1 cellular context compared by ENCODE assay signal in genomic region chr3:72270072-72270611, GRCh38.
TF ChIP-seq lines count a peak whose summit lies in the region.

No MANE protein-coding gene starts in this region.

TF ChIP-seq in K562, 482 proteins besides CTCF, POLR2A, EP300 and RAD21 (continued from another document and continues in another):
- no peak for TF ChIP-seq HMGXB4 (CRISPR knock-in tag; IDR thresholded peaks at IDR 0.05)
- TF ChIP-seq SNIP1 (IDR thresholded peaks at IDR 0.05; ENCODE audit: low read depth), result no peak
- peak; percentile 95 for TF ChIP-seq FOSL1 (tag; conservative IDR thresholded peaks at IDR 0.05)
- TF ChIP-seq ZNF644 (tag; IDR thresholded peaks at IDR 0.05; ENCODE audit: low read depth), result peak; percentile 49; the same call in 1 of the 2 replicates
- TF ChIP-seq NEUROD1 (IDR thresholded peaks at IDR 0.05; ENCODE audit: borderline replicate concordance, low read depth, low read length, partially characterized antibody), result peak; percentile 58
- TF ChIP-seq RB1 (IDR thresholded peaks at IDR 0.05; ENCODE audit: low read depth), result no peak
- peak; percentile 86; the same call in 1 of the 2 replicates for TF ChIP-seq LCOR (CRISPR knock-in tag; IDR thresholded peaks at IDR 0.05)
- TF ChIP-seq RCOR1 (IDR thresholded peaks at IDR 0.05; ENCODE audit: borderline replicate concordance in 1 of 2, low read depth in 2 of 2, low read length in 2 of 2), result peak in 1 of 2 experiments; percentile 60; a peak in 2 of 4 replicates
- TF ChIP-seq CCNT2 (IDR thresholded peaks at IDR 0.05; ENCODE audit: borderline replicate concordance, extremely low read depth, insufficient read length, low read depth, low read length), result peak; percentile 23
- TF ChIP-seq AFF1 (IDR thresholded peaks at IDR 0.05; ENCODE audit: low read depth in 1 of 2, partially characterized antibody in 2 of 2), result peak in 1 of 2 experiments; percentile 20
- TF ChIP-seq E2F5 (CRISPR knock-in tag; IDR thresholded peaks at IDR 0.05), result no peak
- no peak for TF ChIP-seq PHTF2 (CRISPR knock-in tag; IDR thresholded peaks at IDR 0.05)
- TF ChIP-seq SMARCA5 (IDR thresholded peaks at IDR 0.05), result peak; percentile 14; the same call in 1 of the 2 replicates
- peak; percentile 34; the same call in 1 of the 2 replicates for TF ChIP-seq SMAD4 (CRISPR knock-in tag; conservative IDR thresholded peaks at IDR 0.05)
- TF ChIP-seq SAP30 (IDR thresholded peaks at IDR 0.05; ENCODE audit: borderline replicate concordance, insufficient read depth, low read depth, low read length, poor library complexity, severe bottlenecking), result no peak
- TF ChIP-seq CTBP1 (IDR thresholded peaks at IDR 0.05; ENCODE audit: borderline replicate concordance), result peak; percentile 73
- peak; percentile 98 for TF ChIP-seq MAFG (tag; conservative IDR thresholded peaks at IDR 0.05)
- TF ChIP-seq ZNF41 (CRISPR knock-in tag; conservative IDR thresholded peaks at IDR 0.05), result no peak
- TF ChIP-seq PTBP1 (IDR thresholded peaks at IDR 0.05; ENCODE audit: low read depth, low read length), result no peak
- peak; percentile 98 for TF ChIP-seq MAFK (IDR thresholded peaks at IDR 0.05; ENCODE audit: low read length)
- TF ChIP-seq FOXA3 (CRISPR knock-in tag; conservative IDR thresholded peaks at IDR 0.05 in 1 of 2, IDR thresholded peaks at IDR 0.05 in 1 of 2), result no peak
- peak; percentile 68 for TF ChIP-seq SMARCE1 (IDR thresholded peaks at IDR 0.05)
- no peak for TF ChIP-seq ZNF280A (IDR thresholded peaks at IDR 0.05; ENCODE audit: low read depth, partially characterized antibody)
- TF ChIP-seq RBM25 (IDR thresholded peaks at IDR 0.05; ENCODE audit: low read depth, low read length, severe bottlenecking), result peak; percentile 82
- TF ChIP-seq ZNF23 (CRISPR knock-in tag; IDR thresholded peaks at IDR 0.05), result no peak
- TF ChIP-seq ZNF740 (CRISPR knock-in tag; IDR thresholded peaks at IDR 0.05), result no peak
- TF ChIP-seq ZNF740 (tag; IDR thresholded peaks at IDR 0.05), result no peak
- TF ChIP-seq NFE2 (IDR thresholded peaks at IDR 0.05; ENCODE audit: low read depth), result peak; percentile 56
- no peak for TF ChIP-seq STAT6 (CRISPR knock-in tag; IDR thresholded peaks at IDR 0.05)
- TF ChIP-seq ZNF184 (CRISPR knock-in tag; IDR thresholded peaks at IDR 0.05), result no peak
- TF ChIP-seq PYGO2 (tag; IDR thresholded peaks at IDR 0.05), result 0 out of 2 replicates have a peak, but pooled peaks have one; percentile 36
- peak; percentile 49; the same call in 1 of the 2 replicates for TF ChIP-seq CBFA2T3 (IDR thresholded peaks at IDR 0.05)
- peak; percentile 82 for TF ChIP-seq IRF9 (tag; IDR thresholded peaks at IDR 0.05)
- no peak for TF ChIP-seq ZNF551 (CRISPR knock-in tag; IDR thresholded peaks at IDR 0.05)
- no peak for TF ChIP-seq ZFP30 (CRISPR knock-in tag; IDR thresholded peaks at IDR 0.05; ENCODE audit: borderline replicate concordance)
- TF ChIP-seq ZEB2 (IDR thresholded peaks at IDR 0.05), result peak; percentile 29; the same call in 1 of the 2 replicates
- TF ChIP-seq CC2D1A (IDR thresholded peaks at IDR 0.05), result no peak
- TF ChIP-seq CREM (IDR thresholded peaks at IDR 0.05; ENCODE audit: low read depth), result peak; percentile 91
- TF ChIP-seq ZNF609 (CRISPR knock-in tag; IDR thresholded peaks at IDR 0.05; ENCODE audit: borderline replicate concordance), result no peak
- TF ChIP-seq NFRKB (IDR thresholded peaks at IDR 0.05; ENCODE audit: low read depth), result no peak
- TF ChIP-seq MAZ (CRISPR knock-in tag; conservative IDR thresholded peaks at IDR 0.05 in 1 of 2, IDR thresholded peaks at IDR 0.05 in 1 of 2), result peak; percentile 16 to 33; a peak in 1 of 4 replicates
- peak; percentile 99 for TF ChIP-seq JUND (IDR thresholded peaks at IDR 0.05; ENCODE audit: borderline replicate concordance, low read depth, low read length)
- TF ChIP-seq JUND (tag; IDR thresholded peaks at IDR 0.05; ENCODE audit: borderline replicate concordance, low read depth, low read length), result peak; percentile 97
- TF ChIP-seq RNF2 (IDR thresholded peaks at IDR 0.05), result 0 out of 2 replicates have a peak, but pooled peaks have one; percentile 23
- no peak for TF ChIP-seq MLLT1 (IDR thresholded peaks at IDR 0.05)
- peak; percentile 98 for TF ChIP-seq C11orf30 (IDR thresholded peaks at IDR 0.05; ENCODE audit: low read depth)
- TF ChIP-seq ZFPM2 (CRISPR knock-in tag; IDR thresholded peaks at IDR 0.05), result no peak
